Comparison of ENCODE assay signal across 20 cellular contexts in the genomic region with DNA sequence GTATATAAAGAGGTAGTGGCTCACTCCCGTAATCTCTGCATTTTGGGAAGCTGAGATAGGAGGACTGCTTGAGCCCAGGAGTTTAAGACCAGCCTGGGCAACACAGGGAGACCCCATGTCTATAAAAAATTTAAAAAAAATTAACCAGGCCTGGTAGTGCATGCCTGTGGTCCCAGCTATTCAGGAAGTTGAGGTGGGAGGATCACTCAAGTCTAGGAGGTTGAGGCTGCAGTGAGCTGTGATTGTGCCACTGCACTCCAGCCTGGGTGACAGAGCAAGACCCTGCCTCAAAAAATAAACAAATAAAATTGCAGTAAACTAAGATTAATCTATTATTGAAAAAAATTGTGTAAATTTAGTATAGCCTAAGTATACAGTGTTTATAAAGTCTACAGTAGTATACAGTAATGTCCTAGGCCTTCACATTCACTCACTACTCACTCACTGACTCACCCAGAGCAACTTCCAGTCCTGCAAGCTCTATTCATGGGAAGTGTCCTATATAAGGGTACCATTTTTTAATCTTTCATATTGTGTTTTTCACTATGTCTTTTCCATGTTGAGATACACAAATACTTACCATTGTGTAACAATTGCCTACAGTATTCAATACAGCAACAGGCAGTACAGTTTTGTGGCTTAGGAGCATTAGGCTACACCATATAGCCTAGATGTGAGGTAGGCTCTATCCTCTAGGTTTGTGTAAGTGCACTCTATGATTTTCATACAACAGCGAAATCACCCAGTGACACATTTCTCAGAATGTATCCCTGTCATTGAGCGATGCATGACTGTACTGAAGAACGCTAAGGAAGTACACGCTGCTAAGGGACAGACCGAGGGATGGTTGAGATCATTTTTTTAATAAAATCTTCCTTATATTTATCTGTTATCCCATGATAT.
"Had no signal": no experiment of that assay in that cellular context is flagged by ENCODE, and none has a peak within 500 bp of the region (broad histone marks: within the 10 kb centered on the region; RNA-seq: fewer than 3 reads in every experiment).

No MANE protein-coding gene starts in this region.

- H3K27me3 ChIP-seq: ascending aorta, esophagus squamous epithelium, suprapubic skin had no signal

- H3K4me3 Mint-ChIP-seq: activated B cell treated with CpG ODN at 0.5 μM for 24 hours; activated CD4-positive, alpha-beta T cell treated with anti-CD3 and anti-CD28 coated beads, Interleukin-2, amount 10 ng/mL, durations not matched to agents 7 days and 5 days; activated CD8-positive, alpha-beta T cell treated with anti-CD3 and anti-CD28 coated beads, Interleukin-2, amount 10 ng/mL, durations not matched to agents 7 days and 5 days; activated T-cell treated with anti-CD3 and anti-CD28 coated beads, Interleukin-2, amount 50 U/mL, for 4 hours; immature natural killer cell; naive B cell; neural crest cell; stimulated activated naive CD8-positive, alpha-beta T cell treated with anti-CD3 and anti-CD28 coated beads, Interleukin-15, amount 100 ng/mL, for 72 hours; T-cell had no signal

- H3K9me3 ChIP-seq: ascending aorta, esophagus squamous epithelium, mucosa of descending colon, suprapubic skin had no signal

- H3K27me3 Mint-ChIP-seq: activated B cell treated with CpG ODN at 0.5 μM for 24 hours; activated CD4-positive, alpha-beta T cell treated with anti-CD3 and anti-CD28 coated beads, Interleukin-2, amount 10 ng/mL, durations not matched to agents 7 days and 5 days; progenitor cell of endocrine pancreas; stimulated activated naive CD8-positive, alpha-beta T cell treated with anti-CD3 and anti-CD28 coated beads, Interleukin-15, amount 100 ng/mL, for 72 hours; T-cell had no signal

- H3K9me3 Mint-ChIP-seq: immature natural killer cell, neural crest cell had no signal

- H3K27ac Mint-ChIP-seq: activated B cell treated with CpG ODN at 0.5 μM for 24 hours; activated CD4-positive, alpha-beta T cell treated with anti-CD3 and anti-CD28 coated beads, Interleukin-2, amount 10 ng/mL, durations not matched to agents 7 days and 5 days; activated CD8-positive, alpha-beta T cell treated with anti-CD3 and anti-CD28 coated beads, Interleukin-2, amount 10 ng/mL, durations not matched to agents 7 days and 5 days; immature natural killer cell; progenitor cell of endocrine pancreas; stimulated activated naive CD8-positive, alpha-beta T cell treated with anti-CD3 and anti-CD28 coated beads, Interleukin-15, amount 100 ng/mL, for 72 hours; T-cell had no signal

- ATAC-seq: activated CD8-positive, alpha-beta T cell treated with anti-CD3 and anti-CD28 coated beads, Interleukin-2, amount 10 ng/mL, durations not matched to agents 7 days and 5 days; stimulated activated naive CD8-positive, alpha-beta T cell treated with anti-CD3 and anti-CD28 coated beads, Interleukin-15, amount 100 ng/mL, for 72 hours; T-cell had no signal

- DNase-seq: activated B cell treated with CpG ODN at 0.5 μM for 24 hours; activated CD4-positive, alpha-beta T cell treated with anti-CD3 and anti-CD28 coated beads, Interleukin-2, amount 10 ng/mL, durations not matched to agents 7 days and 5 days; activated CD8-positive, alpha-beta T cell treated with anti-CD3 and anti-CD28 coated beads, Interleukin-2, amount 10 ng/mL, durations not matched to agents 7 days and 5 days; activated effector memory CD4-positive, alpha-beta T cell treated with Interleukin-2 at 50 U/mL for 16 hours; activated naive CD4-positive, alpha-beta T cell treated with anti-CD3 and anti-CD28 coated beads, Interleukin-2, amount 50 U/mL, for 16 hours; activated T-cell treated with anti-CD3 and anti-CD28 coated beads, Interleukin-2, amount 50 U/mL, for 4 hours; effector CD4-positive, alpha-beta T cell; esophagus squamous epithelium; immature natural killer cell; mesenchymal stem cell; mucosa of descending colon; naive B cell; stimulated activated CD4-positive, alpha-beta T cell treated with anti-CD3 and anti-CD28 coated beads, Interleukin-2, amount 100 ng/mL, for 24 hours; stimulated activated naive CD8-positive, alpha-beta T cell treated with anti-CD3 and anti-CD28 coated beads, Interleukin-15, amount 100 ng/mL, for 72 hours; T-cell; trophoblast cell had no signal

- H3K27ac ChIP-seq: ascending aorta, esophagus squamous epithelium, suprapubic skin had no signal

- H3K4me3 ChIP-seq: ascending aorta, esophagus squamous epithelium, mucosa of descending colon, suprapubic skin had no signal

- H3K4me1 ChIP-seq: ascending aorta, esophagus squamous epithelium, suprapubic skin had no signal

- H3K4me1 Mint-ChIP-seq: activated B cell treated with CpG ODN at 0.5 μM for 24 hours, immature natural killer cell, neural crest cell, T-cell had no signal

- H3K36me3 ChIP-seq: ascending aorta, suprapubic skin had no signal
